8 cellular contexts compared by ENCODE assay signal in the genomic region with DNA sequence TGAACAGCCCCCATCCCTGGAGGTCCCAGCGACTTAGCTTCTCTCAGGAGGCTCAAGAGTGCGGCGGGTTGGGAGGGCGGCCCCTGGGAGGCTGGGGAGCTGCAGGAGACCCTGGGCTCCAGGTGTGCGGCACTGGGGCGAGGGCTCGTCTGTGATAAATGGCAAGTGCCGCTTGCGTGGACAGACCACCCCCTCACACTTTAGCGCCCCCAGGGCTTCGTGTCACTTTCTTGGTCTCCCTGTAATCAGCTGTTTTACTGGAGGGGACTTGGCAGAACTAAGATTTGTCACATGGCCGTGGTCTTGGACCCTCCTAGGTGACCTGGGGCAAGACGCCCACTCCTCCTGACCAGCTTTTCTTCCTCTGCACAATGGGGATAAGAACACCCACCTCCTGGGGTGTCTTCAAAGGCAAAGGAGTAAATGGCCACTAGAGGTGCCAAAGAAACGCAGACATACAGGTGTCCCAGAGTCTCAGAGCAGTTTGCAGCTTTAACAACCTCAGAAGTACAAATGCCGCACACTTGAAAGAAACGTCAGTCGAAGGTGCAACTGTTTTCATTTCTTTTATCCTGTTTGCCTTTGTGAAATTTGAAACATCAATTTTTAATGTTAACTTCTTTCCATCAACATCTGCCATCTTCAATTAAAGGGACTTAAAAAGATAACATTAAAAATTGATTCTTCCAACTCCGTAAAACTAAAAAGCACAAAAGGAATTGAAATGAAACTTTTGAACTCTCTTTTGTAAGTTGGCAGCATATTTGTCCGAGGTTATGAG. TPM values are rescaled to one million over a fixed set of nuclear protein-coding genes. Genes with fewer than 3 reads are reported as not detected.
A peak's percentile ranks its signal among the peaks of the same experiment; 100 is the strongest.
DNase-seq lines count a peak whose midpoint lies in the region; ATAC-seq and FAIRE-seq lines count a peak whose summit lies in the region.

No MANE protein-coding gene starts in this region.

- H2BK12ac ChIP-seq in mesenchymal stem cell (ENCODE audit: low read length in 2 of 2): peak overlapping the region; percentile 79 to 82

- peak overlapping the region; percentile 56 to 79 for H3K18ac ChIP-seq in mesenchymal stem cell (ENCODE audit: low read depth in 1 of 2, low read length in 2 of 2)

- H4K20me1 ChIP-seq in BLaER1 treated with 17β-estradiol and CSF1 and Interleukin-3, amounts not matched to agents 10 nM and 100 nM: peaks cover 0 to 7% (median 0%) of the 10 kb centered on the region in 11 experiments; a peak in 1 of 22 replicates

- H3K14ac ChIP-seq in mesenchymal stem cell (ENCODE audit: low read length in 2 of 2): peak overlapping the region in 1 of 2 experiments; percentile 19

- no peak overlapping the region for H3K23ac ChIP-seq in mesenchymal stem cell (ENCODE audit: low read length in 2 of 2)

- H3K27ac ChIP-seq in BLaER1 treated with 17β-estradiol and CSF1 and Interleukin-3, amounts not matched to agents 10 nM and 100 nM: peak overlapping the region in 7 of 11 experiments; percentile 48 to 80 (median 66); a peak in 9 of 22 replicates
- no peak overlapping the region for H3K27ac ChIP-seq in mesenchymal stem cell (ENCODE audit: low read length, poor library complexity, severe bottlenecking)

- no peaks in the 10 kb centered on the region; a peak in 1 of 22 replicates for H3K9me3 ChIP-seq in BLaER1 treated with 17β-estradiol and CSF1 and Interleukin-3, amounts not matched to agents 10 nM and 100 nM (replicated peaks in 1 of 11)
- H3K9me3 ChIP-seq in mesenchymal stem cell (ENCODE audit: control insufficient read depth, low read length): no peaks in the 10 kb centered on the region

- peak overlapping the region; percentile 17 for H2AK5ac ChIP-seq in mesenchymal stem cell (ENCODE audit: low read length, severe bottlenecking)

- peaks cover 14 to 30% (median 19%) of the 10 kb centered on the region in 10 experiments for H3K4me1 ChIP-seq in BLaER1 treated with 17β-estradiol and CSF1 and Interleukin-3, amounts not matched to agents 10 nM and 100 nM
- peaks cover 25% of the 10 kb centered on the region for H3K4me1 ChIP-seq in mesenchymal stem cell (ENCODE audit: control insufficient read depth, insufficient read depth, low read depth, low read length)

- ATAC-seq in HG03196 (IDR thresholded peaks at IDR 0.05; ENCODE audit: unreplicated experiment) (no peak), GM18870 (IDR thresholded peaks at IDR 0.05; ENCODE audit: unreplicated experiment) (no peak)

- H2BK15ac ChIP-seq in mesenchymal stem cell (ENCODE audit: low read depth, poor library complexity, severe bottlenecking): peak overlapping the region; percentile 73

- H2BK120ac ChIP-seq in mesenchymal stem cell (ENCODE audit: low read depth, low read length): no peak overlapping the region

- H2AFZ ChIP-seq in mesenchymal stem cell (ENCODE audit: low read depth, low read length): no peak overlapping the region

- H3K36me3 ChIP-seq in BLaER1 treated with 17β-estradiol and CSF1 and Interleukin-3, amounts not matched to agents 10 nM and 100 nM: no peaks in the 10 kb centered on the region; a peak in 1 of 22 replicates
- peaks cover 7 to 10% of the 10 kb centered on the region in 2 experiments for H3K36me3 ChIP-seq in mesenchymal stem cell (ENCODE audit: control insufficient read depth in 1 of 2, insufficient read depth in 2 of 2, low read depth in 1 of 2, low read length in 2 of 2)

- 42% methylated on average over 13 of the region's 19 CpGs for WGBS in mesenchymal stem cell

- peak overlapping the region in 1 of 2 experiments; percentile 13 for H3K4ac ChIP-seq in mesenchymal stem cell (ENCODE audit: low read depth in 1 of 2, low read length in 2 of 2)

- H3K4me2 ChIP-seq in BLaER1 treated with 17β-estradiol and CSF1 and Interleukin-3, amounts not matched to agents 10 nM and 100 nM: peak overlapping the region; percentile 40 to 98 (median 76); a peak in 21 of 22 replicates
- H3K4me2 ChIP-seq in mesenchymal stem cell (ENCODE audit: low read length, poor library complexity, severe bottlenecking): peak overlapping the region; percentile 85

- H4K91ac ChIP-seq in mesenchymal stem cell (ENCODE audit: low read length): no peak overlapping the region

- H3K4me3 ChIP-seq in BLaER1 treated with 17β-estradiol and CSF1 and Interleukin-3, amounts not matched to agents 10 nM and 100 nM: peak overlapping the region in 5 of 10 experiments; percentile 35 to 60 (median 48); a peak in 5 of 20 replicates
- H3K4me3 ChIP-seq in mesenchymal stem cell (ENCODE audit: insufficient read depth in 1 of 2, low read depth in 1 of 2, low read length in 2 of 2): peak overlapping the region; percentile 60 to 88

- no peak for FAIRE-seq in GM19239 (lab: Jason Lieb, UNC)

- peaks cover 0 to 40% (median 35%) of the 10 kb centered on the region in 11 experiments; a peak in 19 of 22 replicates for H3K27me3 ChIP-seq in BLaER1 treated with 17β-estradiol and CSF1 and Interleukin-3, amounts not matched to agents 10 nM and 100 nM
- no peaks in the 10 kb centered on the region for H3K27me3 ChIP-seq in mesenchymal stem cell (ENCODE audit: control insufficient read depth in 1 of 2, insufficient read depth in 1 of 2, low read length in 2 of 2)

- peaks cover 6% of the 10 kb centered on the region for H3K79me1 ChIP-seq in mesenchymal stem cell (replicated peaks; ENCODE audit: low read length, poor library complexity, severe bottlenecking)

- peak overlapping the region; percentile 79 for H4K8ac ChIP-seq in mesenchymal stem cell (ENCODE audit: low read length)

- H3K9ac ChIP-seq in BLaER1 treated with 17β-estradiol and CSF1 and Interleukin-3, amounts not matched to agents 10 nM and 100 nM: peak overlapping the region in 9 of 11 experiments; percentile 40 to 68 (median 62); a peak in 11 of 22 replicates
- H3K9ac ChIP-seq in mesenchymal stem cell (ENCODE audit: low read length): peak overlapping the region; percentile 96

- H2BK5ac ChIP-seq in mesenchymal stem cell (ENCODE audit: low read depth, low read length, poor library complexity, severe bottlenecking): no peak overlapping the region

- DNase-seq in GM19239 (ENCODE audit: insufficient read length, low spot score): peak; percentile 48
- DNase-seq in NOMO-1 treated with DMSO at 0.1 percent for 48 hours (lab: John Stamatoyannopoulos, UW; ENCODE audit: unreplicated experiment): peak; percentile 61
- DNase-seq in cerebellar cortex (ENCODE audit: low spot score): peak; percentile 53
- peak; percentile 54 for DNase-seq in mesenchymal stem cell
- no peak for DNase-seq in DMS79 (lab: John Stamatoyannopoulos, UW)

RNA-seq across cellular contexts. Expression of a gene that starts 0.9 kb away (rescaled TPM):
- 5.4 TPM for polyA plus RNA-seq in mesenchymal stem cell (2013, experiment 1 of 2)
- polyA plus RNA-seq in mesenchymal stem cell (2013, experiment 2 of 2): 5.9 TPM

RNA-seq across cellular contexts. Expression of a gene that starts 14.1 kb away (rescaled TPM):
- polyA plus RNA-seq in mesenchymal stem cell (2013, experiment 1 of 2): 0.58 TPM
- polyA plus RNA-seq in mesenchymal stem cell (2013, experiment 2 of 2): 0.33 TPM

RNA-seq across cellular contexts. Expression of a gene that starts 55.1 kb away (rescaled TPM):
- 1.3 TPM for polyA plus RNA-seq in mesenchymal stem cell (2013, experiment 1 of 2)
- 1.2 TPM for polyA plus RNA-seq in mesenchymal stem cell (2013, experiment 2 of 2)
